8 cellular contexts compared by ENCODE assay signal in genomic region chr12:49111206-49111605, GRCh38. TPM values are rescaled to one million over a fixed set of nuclear protein-coding genes. Genes with fewer than 3 reads are reported as not detected.
DNase-seq lines count a peak whose midpoint lies in the region; ATAC-seq and TF ChIP-seq lines count a peak whose summit lies in the region.

No MANE protein-coding gene starts in this region.

- no peaks in the 10 kb centered on the region for H3K9me3 ChIP-seq in RWPE2 (ENCODE audit: severe bottlenecking)
- no peaks in the 10 kb centered on the region for H3K9me3 ChIP-seq in skeletal muscle tissue (ENCODE audit: control insufficient read depth in 3 of 3, low read length in 3 of 3)

- ATAC-seq in GM21576 (IDR thresholded peaks at IDR 0.05; ENCODE audit: unreplicated experiment), result peak; percentile 0
- ATAC-seq in RWPE2 (ENCODE audit: low read depth), result no peak
- no peak for ATAC-seq in HG02870 (IDR thresholded peaks at IDR 0.05; ENCODE audit: unreplicated experiment)
- no peak for ATAC-seq in HG03108 (IDR thresholded peaks at IDR 0.05; ENCODE audit: unreplicated experiment)

- peaks cover 11% of the 10 kb centered on the region for H3K4me1 ChIP-seq in RWPE2 (ENCODE audit: insufficient read depth, poor library complexity, severe bottlenecking)
- peaks cover 29 to 38% (median 29%) of the 10 kb centered on the region in 3 donors for H3K4me1 ChIP-seq in skeletal muscle tissue (ENCODE audit: control insufficient read depth in 3 of 3, insufficient read depth in 3 of 3, low read length in 3 of 3)

- no peak for DNase-seq in RWPE2 (ENCODE audit: low spot score)
- no peak for DNase-seq in fibroblast of pulmonary artery (ENCODE audit: low read depth)
- no peak for DNase-seq in amniotic stem cell (lab: John Stamatoyannopoulos, UW)
- DNase-seq in activated CD8-positive, alpha-beta memory T cell treated with anti-CD3 and anti-CD28 coated beads, Interleukin-2, amount 50 U/mL, for 4 hours, result no peak

- no peaks in the 10 kb centered on the region for H3K27me3 ChIP-seq in RWPE2 (ENCODE audit: insufficient read depth, poor library complexity, severe bottlenecking)
- H3K27me3 ChIP-seq in skeletal muscle tissue (ENCODE audit: control insufficient read depth in 3 of 3, insufficient read depth in 3 of 3, low read length in 3 of 3), result no peaks in the 10 kb centered on the region

- H3K36me3 ChIP-seq in RWPE2 (ENCODE audit: low read depth) (no peaks in the 10 kb centered on the region), skeletal muscle tissue (ENCODE audit: control insufficient read depth in 3 of 3, insufficient read depth in 3 of 3, low read length in 3 of 3) (peaks cover 7 to 10% (median 8%) of the 10 kb centered on the region in 3 donors)

- H3K4me3 ChIP-seq in RWPE2 (ENCODE audit: severe bottlenecking) (peak overlapping the region; percentile 66), fibroblast of pulmonary artery (replicated peaks; ENCODE audit: low read depth, low read length) (peak overlapping the region; percentile 92), skeletal muscle tissue (ENCODE audit: low read length in 3 of 3) (peak overlapping the region; percentile 90 to 96 (median 91))

- peak overlapping the region; percentile 77 to 96 (median 89) for H3K9ac ChIP-seq in skeletal muscle tissue (ENCODE audit: low read depth in 1 of 3, low read length in 3 of 3)

- H3K27ac ChIP-seq in RWPE2 (ENCODE audit: poor library complexity, severe bottlenecking), result peak overlapping the region; percentile 26
- peak overlapping the region; percentile 98 for H3K27ac ChIP-seq in skeletal muscle tissue (ENCODE audit: low read depth, low read length)

- no peak for TF ChIP-seq CTCF in RWPE2 (IDR thresholded peaks at IDR 0.05; ENCODE audit: poor library complexity, severe bottlenecking)
- TF ChIP-seq CTCF in fibroblast of pulmonary artery (IDR thresholded peaks at IDR 0.05; ENCODE audit: low read length, missing control alignments), result no peak

RNA-seq across cellular contexts. Expression of gene LMBR1L, which starts 0.6 kb away (rescaled TPM):
- 21.4 TPM for total RNA-seq in skeletal muscle tissue

RNA-seq across cellular contexts. Expression of gene DHH, which starts 16.6 kb away (rescaled TPM):
- total RNA-seq in skeletal muscle tissue, result 1.6 TPM

RNA-seq across cellular contexts. Expression of gene TUBA1B, which starts 20.0 kb away (rescaled TPM):
- total RNA-seq in skeletal muscle tissue, result 674 TPM

RNA-seq across cellular contexts. Expression of gene RHEBL1, which starts 41.4 kb away (rescaled TPM):
- total RNA-seq in skeletal muscle tissue, result 0.52 TPM

RNA-seq across cellular contexts. Expression of gene KMT2D, which starts 50.6 kb away (rescaled TPM):
- total RNA-seq in skeletal muscle tissue, result 26.1 TPM
